ENCODE assay signal across 15 cellular contexts in genomic region chr2:171718720-171719119, GRCh38. TPM values are rescaled to one million over a fixed set of nuclear protein-coding genes. Genes with fewer than 3 reads are reported as not detected.
DNase-seq lines count a peak whose midpoint lies in the region; ATAC-seq and TF ChIP-seq lines count a peak whose summit lies in the region.
"Had no signal": no experiment of that assay in that cellular context is flagged by ENCODE, and none has a peak within 500 bp of the region (broad histone marks: within the 10 kb centered on the region; RNA-seq: fewer than 3 reads in every experiment).

No MANE protein-coding gene starts in this region.

- H3K4me3 ChIP-seq in PC-3 (ENCODE audit: low read length) (no peak overlapping the region), heart left ventricle (no peak overlapping the region)

- H3K9me3 ChIP-seq in PC-3 (ENCODE audit: low read length) (no peaks in the 10 kb centered on the region), heart left ventricle (no peaks in the 10 kb centered on the region)

- H3K9ac ChIP-seq in PC-3 (ENCODE audit: low read length) = no peak overlapping the region

- H3K9me2 ChIP-seq in PC-3 (replicated peaks; ENCODE audit: low read length) = no peaks in the 10 kb centered on the region

- POLR2A ChIA-PET in PC-3 (lab: Charles Lee; ENCODE audit: unreplicated experiment) = no interaction called here

- no peaks in the 10 kb centered on the region for H3F3A ChIP-seq in PC-3 (ENCODE audit: low read length, unreplicated experiment)

- ATAC-seq in GM18499 (IDR thresholded peaks at IDR 0.05; ENCODE audit: insufficient read depth, unreplicated experiment) (peak; percentile 60), GM19438 (IDR thresholded peaks at IDR 0.05; ENCODE audit: low read depth, unreplicated experiment) (peak; percentile 86), HG02798 (IDR thresholded peaks at IDR 0.05; ENCODE audit: poor library complexity, unreplicated experiment) (peak; percentile 86), HG03575 (IDR thresholded peaks at IDR 0.05; ENCODE audit: extremely low read depth, insufficient number of reproducible peaks, low FRiP score, unreplicated experiment) (peak; percentile 64), PC-3 (no peak), heart left ventricle (no peak)
- ATAC-seq: Panc1 had no signal

- H3K27ac ChIP-seq in PC-3 (ENCODE audit: low read length) = no peak overlapping the region
- no peak overlapping the region for H3K27ac ChIP-seq in heart left ventricle

- TF ChIP-seq POLR2A in heart left ventricle (IDR thresholded peaks at IDR 0.05) = no peak

- CTCF ChIA-PET in PC-3 (lab: Charles Lee) = no interaction called here

- H3K79me2 ChIP-seq in PC-3 (ENCODE audit: low read length) = peaks cover 2% of the 10 kb centered on the region; the same call in 1 of the 2 replicates

- intact Hi-C loops in PC-3 (cut with micrococcal nuclease) = no loop called here
- intact Hi-C loops in heart left ventricle (cut with DNase I) = no loop called here

- no TSS peak for BruUV-seq in PC-3 (replicated peaks; lab: Mats Ljungman, UMichigan)

- no peak for TF ChIP-seq CTCF in PC-3 (conservative IDR thresholded peaks at IDR 0.05; ENCODE audit: low read depth, low read length)
- no peak for TF ChIP-seq CTCF in heart left ventricle (IDR thresholded peaks at IDR 0.05)

- peaks cover 5% of the 10 kb centered on the region for H3K4me1 ChIP-seq in PC-3 (ENCODE audit: insufficient read depth, low read length)
- no peaks in the 10 kb centered on the region for H3K4me1 ChIP-seq in heart left ventricle

- no peaks in the 10 kb centered on the region for H4K20me1 ChIP-seq in PC-3 (ENCODE audit: low read length)

- no peaks in the 10 kb centered on the region for H3K27me3 ChIP-seq in PC-3 (ENCODE audit: low read length)
- H3K27me3 ChIP-seq in heart left ventricle = no peaks in the 10 kb centered on the region

- peaks cover 20% of the 10 kb centered on the region for H3K36me3 ChIP-seq in PC-3 (ENCODE audit: low read depth, low read length)
- peaks cover 0 to 84% (median 67%) of the 10 kb centered on the region in 9 donors for H3K36me3 ChIP-seq in heart left ventricle

- DNase-seq in activated CD8-positive, alpha-beta memory T cell treated with anti-CD3 and anti-CD28 coated beads for 24 hours = no peak
- DNase-seq in PC-3 = no peak
- DNase-seq in heart left ventricle = no peak
- DNase-seq: activated CD4-positive, CD25-positive, alpha-beta regulatory T cell; activated gamma-delta T cell treated with Interleukin-2 at 50 U/mL for 16 hours; effector CD8-positive, alpha-beta T cell; mesenchymal stem cell; NCI-H1105; small intestine; SW 1271 had no signal

- no peak overlapping the region for H3K4me2 ChIP-seq in PC-3 (ENCODE audit: low read length)

- no peak overlapping the region for H2AFZ ChIP-seq in PC-3 (ENCODE audit: low read length)

- 97 to 99% (median 99%) methylated on average over 4 of the region's 4 CpGs for WGBS in heart left ventricle, 4 donors

RNA-seq across cellular contexts. Expression of gene DYNC1I2, which starts 31.5 kb away (rescaled TPM):
- total RNA-seq in PC-3 (2014; rRNA removed) (56.4 and 58.5 TPM in 2 replicates), heart left ventricle (10 to 100 TPM; 66.7 to 92.9 (median 74.0) TPM)
- 100 to 1,000 TPM in 1 of 2 donors, 10 to 100 TPM in 1; 51.5 to 105 TPM for polyA plus RNA-seq in heart left ventricle

Comparison
In these comparisons a context has a peak if more than half of its experiments do, and no peak if none do; other contexts are left out.
1. ATAC-seq: peak in GM18499 (single experiment), GM19438 (single experiment), HG02798 (single experiment) and HG03575 (single experiment); none in PC-3 (single experiment) and heart left ventricle (0 of 4).